Comparison of ENCODE assay signal across 17 cellular contexts in the genomic region with DNA sequence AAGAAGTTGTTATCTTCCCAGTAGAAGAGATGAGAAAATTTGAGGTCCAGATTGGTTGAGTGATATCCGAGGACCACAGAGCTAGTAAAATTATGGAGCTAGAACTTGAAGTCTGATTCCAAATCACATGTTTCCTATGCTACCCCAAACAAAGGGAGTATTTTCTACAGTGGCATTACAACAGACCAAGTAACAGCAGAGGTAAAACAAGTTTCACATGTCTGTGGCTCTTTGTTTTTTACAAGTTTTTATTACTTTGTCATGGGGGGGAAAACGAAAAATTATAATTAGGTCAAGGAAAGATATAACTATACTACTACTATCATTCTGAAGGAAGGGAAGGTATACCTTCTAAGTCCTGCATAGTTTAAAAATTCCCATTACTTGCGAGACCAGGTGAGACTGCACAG. TPM values are rescaled to one million over a fixed set of nuclear protein-coding genes. Genes with fewer than 3 reads are reported as not detected.
DNase-seq lines count a peak whose midpoint lies in the region; ATAC-seq and TF ChIP-seq lines count a peak whose summit lies in the region.
"Had no signal": no experiment of that assay in that cellular context is flagged by ENCODE, and none has a peak within 500 bp of the region (broad histone marks: within the 10 kb centered on the region; RNA-seq: fewer than 3 reads in every experiment).

No MANE protein-coding gene starts in this region.

- peaks cover 89% of the 10 kb centered on the region for H3K4me1 ChIP-seq in CD4-positive, CD25-positive, alpha-beta regulatory T cell (ENCODE audit: control insufficient read depth, insufficient read depth, low read length, poor library complexity, severe bottlenecking)
- peaks cover 67% of the 10 kb centered on the region for H3K4me1 ChIP-seq in GM23338 (ENCODE audit: insufficient read depth)

- H3K36me3 Mint-ChIP-seq in CD4-positive, CD25-positive, alpha-beta regulatory T cell, result no peaks in the 10 kb centered on the region
- H3K36me3 Mint-ChIP-seq in GM23338 (ENCODE audit: low read depth), result peaks cover 3% of the 10 kb centered on the region; the same call in 1 of the 3 replicates
- peaks cover 2% of the 10 kb centered on the region for H3K36me3 Mint-ChIP-seq in activated naive CD8-positive, alpha-beta T cell
- H3K36me3 Mint-ChIP-seq in natural killer cell, result no peaks in the 10 kb centered on the region

- no peak for ATAC-seq in CD4-positive, CD25-positive, alpha-beta regulatory T cell (ENCODE audit: low read depth in 2 of 2)
- ATAC-seq in GM23338, result no peak
- ATAC-seq in natural killer cell, result no peak
- no peak for ATAC-seq in GM19467 (IDR thresholded peaks at IDR 0.05; ENCODE audit: unreplicated experiment)

- 0 out of 2 replicates have a peak overlapping the region, but pooled peaks have one; percentile 4 for H3K4me2 ChIP-seq in GM23338

- peak overlapping the region in 2 of 3 donors; percentile 39 to 46 for H3K27ac Mint-ChIP-seq in CD4-positive, CD25-positive, alpha-beta regulatory T cell
- H3K27ac Mint-ChIP-seq in GM23338 (peak overlapping the region; percentile 34), natural killer cell (peak overlapping the region; percentile 84 to 85)
- peak overlapping the region; percentile 81 for H3K27ac Mint-ChIP-seq in activated naive CD8-positive, alpha-beta T cell

- H3K9me3 ChIP-seq in CD4-positive, CD25-positive, alpha-beta regulatory T cell (ENCODE audit: control insufficient read depth in 2 of 2, low read length in 2 of 2), result no peaks in the 10 kb centered on the region

- H4K20me1 ChIP-seq in GM23338 (replicated peaks; ENCODE audit: insufficient read depth), result peaks cover 81% of the 10 kb centered on the region

- H3K4me3 ChIP-seq in CD4-positive, CD25-positive, alpha-beta regulatory T cell (ENCODE audit: low read depth, low read length), result peak overlapping the region; percentile 17
- H3K4me3 ChIP-seq in GM23338, result no peak overlapping the region
- H3K4me3 ChIP-seq: K562 had no signal

- intact Hi-C loops in natural killer cell (cut with micrococcal nuclease), result loop anchor here (5.0 kb wide), 1 partner anchor 37 kb away; no protein-coding TSS in a partner anchor

- no peaks in the 10 kb centered on the region for H3K9me3 Mint-ChIP-seq in CD4-positive, CD25-positive, alpha-beta regulatory T cell
- H3K9me3 Mint-ChIP-seq in GM23338, result no peaks in the 10 kb centered on the region
- no peaks in the 10 kb centered on the region for H3K9me3 Mint-ChIP-seq in activated naive CD8-positive, alpha-beta T cell (ENCODE audit: low read depth)
- no peaks in the 10 kb centered on the region for H3K9me3 Mint-ChIP-seq in natural killer cell
- H3K9me3 Mint-ChIP-seq: activated CD4-positive, alpha-beta memory T cell treated with anti-CD3 and anti-CD28 coated beads for 36 hours; type B pancreatic cell had no signal

- H3K4me3 Mint-ChIP-seq in CD4-positive, CD25-positive, alpha-beta regulatory T cell, result peak overlapping the region; percentile 8 to 51 (median 16)
- no peak overlapping the region for H3K4me3 Mint-ChIP-seq in GM23338
- H3K4me3 Mint-ChIP-seq in activated naive CD8-positive, alpha-beta T cell, result peak overlapping the region; percentile 38
- H3K4me3 Mint-ChIP-seq in natural killer cell, result no peak overlapping the region
- H3K4me3 Mint-ChIP-seq: activated CD4-positive, alpha-beta memory T cell treated with anti-CD3 and anti-CD28 coated beads for 36 hours; type B pancreatic cell had no signal

- H3K27me3 Mint-ChIP-seq in CD4-positive, CD25-positive, alpha-beta regulatory T cell, result no peaks in the 10 kb centered on the region
- H3K27me3 Mint-ChIP-seq in GM23338 (ENCODE audit: insufficient read depth, low read depth, poor library complexity), result peaks cover 4% of the 10 kb centered on the region
- H3K27me3 Mint-ChIP-seq in activated naive CD8-positive, alpha-beta T cell, result no peaks in the 10 kb centered on the region
- H3K27me3 Mint-ChIP-seq in natural killer cell (ENCODE audit: low read depth in 2 of 2), result no peaks in the 10 kb centered on the region
- H3K27me3 Mint-ChIP-seq: activated CD4-positive, alpha-beta memory T cell treated with anti-CD3 and anti-CD28 coated beads for 36 hours; type B pancreatic cell had no signal

- no peaks in the 10 kb centered on the region for H3K36me3 ChIP-seq in CD4-positive, CD25-positive, alpha-beta regulatory T cell (ENCODE audit: control insufficient read depth, insufficient read depth, low read length)
- H3K36me3 ChIP-seq in GM23338 (ENCODE audit: insufficient read depth), result no peaks in the 10 kb centered on the region

- H3K79me2 ChIP-seq in GM23338 (replicated peaks; ENCODE audit: insufficient read depth), result peaks cover 98% of the 10 kb centered on the region

- TF ChIP-seq CTCF in GM23338 (conservative IDR thresholded peaks at IDR 0.05; ENCODE audit: low read depth in 2 of 2) (no peak), natural killer cell (IDR thresholded peaks at IDR 0.05) (no peak)

- H2AFZ ChIP-seq in GM23338, result no peak overlapping the region

- no peaks in the 10 kb centered on the region for H3K27me3 ChIP-seq in CD4-positive, CD25-positive, alpha-beta regulatory T cell (ENCODE audit: control insufficient read depth, insufficient read depth, low read length)
- H3K27me3 ChIP-seq in GM23338 (ENCODE audit: insufficient read depth), result no peaks in the 10 kb centered on the region

- peaks cover 49 to 95% (median 85%) of the 10 kb centered on the region in 4 donors for H3K4me1 Mint-ChIP-seq in CD4-positive, CD25-positive, alpha-beta regulatory T cell
- peaks cover 68% of the 10 kb centered on the region for H3K4me1 Mint-ChIP-seq in GM23338
- H3K4me1 Mint-ChIP-seq in activated naive CD8-positive, alpha-beta T cell (ENCODE audit: low read depth), result peaks cover 90% of the 10 kb centered on the region
- H3K4me1 Mint-ChIP-seq in natural killer cell, result peaks cover 82 to 92% of the 10 kb centered on the region in 2 donors

- no peak overlapping the region for H3K27ac ChIP-seq in CD4-positive, CD25-positive, alpha-beta regulatory T cell (ENCODE audit: insufficient read depth, low read length, poor library complexity, severe bottlenecking)
- peak overlapping the region; percentile 2; the same call in 1 of the 2 replicates for H3K27ac ChIP-seq in GM23338 (ENCODE audit: low read depth)

- no peaks in the 10 kb centered on the region for H3F3A ChIP-seq in GM23338 (replicated peaks; ENCODE audit: low read depth)

- no peaks in the 10 kb centered on the region for H3K9me2 ChIP-seq in GM23338 (ENCODE audit: insufficient read depth)

- no peak for DNase-seq in CD4-positive, CD25-positive, alpha-beta regulatory T cell
- no peak for DNase-seq in GM23338 (ENCODE audit: low spot score)
- no peak for DNase-seq in natural killer cell
- DNase-seq in ureter (ENCODE audit: low spot score), result no peak
- DNase-seq in HK-2 (ENCODE audit: unreplicated experiment), result no peak
- DNase-seq in NCI-H1092 treated with DMSO at 0.1 percent for 48 hours (lab: John Stamatoyannopoulos, UW), result no peak
- DNase-seq: activated CD4-positive, alpha-beta memory T cell treated with anti-CD3 and anti-CD28 coated beads for 36 hours; activated gamma-delta T cell treated with Interleukin-2 at 50 U/mL for 16 hours; AML-193; DMS53; effector CD8-positive, alpha-beta T cell; NCI-H1417; SIG-M5 had no signal

TF ChIP-seq in GM23338, 12 proteins besides CTCF, POLR2A, EP300 and RAD21 (continues in another document):
- TF ChIP-seq, protein P1, sequence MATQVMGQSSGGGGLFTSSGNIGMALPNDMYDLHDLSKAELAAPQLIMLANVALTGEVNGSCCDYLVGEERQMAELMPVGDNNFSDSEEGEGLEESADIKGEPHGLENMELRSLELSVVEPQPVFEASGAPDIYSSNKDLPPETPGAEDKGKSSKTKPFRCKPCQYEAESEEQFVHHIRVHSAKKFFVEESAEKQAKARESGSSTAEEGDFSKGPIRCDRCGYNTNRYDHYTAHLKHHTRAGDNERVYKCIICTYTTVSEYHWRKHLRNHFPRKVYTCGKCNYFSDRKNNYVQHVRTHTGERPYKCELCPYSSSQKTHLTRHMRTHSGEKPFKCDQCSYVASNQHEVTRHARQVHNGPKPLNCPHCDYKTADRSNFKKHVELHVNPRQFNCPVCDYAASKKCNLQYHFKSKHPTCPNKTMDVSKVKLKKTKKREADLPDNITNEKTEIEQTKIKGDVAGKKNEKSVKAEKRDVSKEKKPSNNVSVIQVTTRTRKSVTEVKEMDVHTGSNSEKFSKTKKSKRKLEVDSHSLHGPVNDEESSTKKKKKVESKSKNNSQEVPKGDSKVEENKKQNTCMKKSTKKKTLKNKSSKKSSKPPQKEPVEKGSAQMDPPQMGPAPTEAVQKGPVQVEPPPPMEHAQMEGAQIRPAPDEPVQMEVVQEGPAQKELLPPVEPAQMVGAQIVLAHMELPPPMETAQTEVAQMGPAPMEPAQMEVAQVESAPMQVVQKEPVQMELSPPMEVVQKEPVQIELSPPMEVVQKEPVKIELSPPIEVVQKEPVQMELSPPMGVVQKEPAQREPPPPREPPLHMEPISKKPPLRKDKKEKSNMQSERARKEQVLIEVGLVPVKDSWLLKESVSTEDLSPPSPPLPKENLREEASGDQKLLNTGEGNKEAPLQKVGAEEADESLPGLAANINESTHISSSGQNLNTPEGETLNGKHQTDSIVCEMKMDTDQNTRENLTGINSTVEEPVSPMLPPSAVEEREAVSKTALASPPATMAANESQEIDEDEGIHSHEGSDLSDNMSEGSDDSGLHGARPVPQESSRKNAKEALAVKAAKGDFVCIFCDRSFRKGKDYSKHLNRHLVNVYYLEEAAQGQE (IDR thresholded peaks at IDR 0.05; ENCODE audit: unreplicated experiment), result no peak
- no peak for TF ChIP-seq JUNB (IDR thresholded peaks at IDR 0.05; ENCODE audit: unreplicated experiment)
- TF ChIP-seq, protein P2, sequence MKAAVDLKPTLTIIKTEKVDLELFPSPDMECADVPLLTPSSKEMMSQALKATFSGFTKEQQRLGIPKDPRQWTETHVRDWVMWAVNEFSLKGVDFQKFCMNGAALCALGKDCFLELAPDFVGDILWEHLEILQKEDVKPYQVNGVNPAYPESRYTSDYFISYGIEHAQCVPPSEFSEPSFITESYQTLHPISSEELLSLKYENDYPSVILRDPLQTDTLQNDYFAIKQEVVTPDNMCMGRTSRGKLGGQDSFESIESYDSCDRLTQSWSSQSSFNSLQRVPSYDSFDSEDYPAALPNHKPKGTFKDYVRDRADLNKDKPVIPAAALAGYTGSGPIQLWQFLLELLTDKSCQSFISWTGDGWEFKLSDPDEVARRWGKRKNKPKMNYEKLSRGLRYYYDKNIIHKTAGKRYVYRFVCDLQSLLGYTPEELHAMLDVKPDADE (IDR thresholded peaks at IDR 0.05), result no peak

RNA-seq across cellular contexts. Expression of a gene that starts 49.4 kb away (rescaled TPM):
- 295 TPM for total RNA-seq in CD4-positive, CD25-positive, alpha-beta regulatory T cell
- polyA plus RNA-seq in CD4-positive, CD25-positive, alpha-beta regulatory T cell, result 10 to 100 TPM in 3 of 4 donors, 1 to 10 TPM in 1; 9.1 to 14.1 (median 11.3) TPM
- total RNA-seq in GM23338 (2014; rRNA removed; shearing (Covaris generic)), result 167 and 206 TPM in 2 replicates
- polyA plus RNA-seq in GM23338 (2016; fragmentation: Nextera tagmentation; extraction: Ambion mirVana), result 43.6 and 49.0 TPM in 2 replicates
- total RNA-seq in natural killer cell (100 to 1,000 TPM; 202 to 240 (median 220) TPM), ureter (190 TPM)

Comparison
In these comparisons a context has a peak if more than half of its experiments do, and no peak if none do; other contexts are left out.
1. H3K27ac Mint-ChIP-seq: peak in every context shown above with its lines; median percentile 84 in natural killer cell; 81 in activated naive CD8-positive, alpha-beta T cell; 42 in CD4-positive, CD25-positive, alpha-beta regulatory T cell; 34 in GM23338.
2. H3K4me3 Mint-ChIP-seq: peak in CD4-positive, CD25-positive, alpha-beta regulatory T cell (4 of 4) and activated naive CD8-positive, alpha-beta T cell (single experiment); none in GM23338 (single experiment) and natural killer cell (single experiment).